22 cellular contexts compared by ENCODE assay signal in the genomic region with DNA sequence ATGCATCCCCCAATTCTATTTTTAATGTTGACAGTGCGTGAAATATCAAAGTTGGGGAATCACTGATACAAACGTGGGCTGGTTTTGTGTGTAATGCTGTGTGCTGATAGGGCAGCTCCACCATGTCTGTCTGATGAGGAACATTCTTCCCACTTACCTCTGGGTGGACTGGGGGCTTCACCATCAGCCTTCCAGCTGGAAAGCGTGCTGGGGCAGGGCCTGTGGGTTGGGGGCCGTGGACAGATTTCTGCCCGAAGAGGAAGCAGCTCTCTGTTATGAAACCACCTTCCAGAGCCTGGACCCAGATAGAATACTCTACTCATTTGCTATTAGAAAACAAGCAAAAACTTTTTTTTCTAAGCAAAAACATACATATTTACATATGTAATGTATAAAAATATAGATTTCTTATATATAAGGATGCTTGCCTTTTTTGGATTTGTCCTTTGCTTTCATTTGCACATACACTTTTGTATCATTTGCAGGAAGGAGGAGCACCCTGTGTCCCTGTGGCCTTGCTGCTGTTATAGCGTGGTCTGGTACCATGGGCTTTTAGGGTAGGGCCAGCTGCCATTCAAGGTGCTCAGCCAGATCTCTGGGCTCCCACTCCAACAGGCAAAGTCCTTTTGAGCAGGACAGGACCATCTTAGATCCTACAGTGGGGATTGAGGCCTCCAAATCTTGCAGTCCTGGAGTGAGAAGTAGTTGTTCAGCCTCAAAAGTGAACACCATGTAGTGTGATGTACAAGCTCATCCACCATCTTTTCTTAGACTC. TPM values are rescaled to one million over a fixed set of nuclear protein-coding genes. Genes with fewer than 3 reads are reported as not detected.
A peak's percentile ranks its signal among the peaks of the same experiment; 100 is the strongest.
DNase-seq lines count a peak whose midpoint lies in the region; ATAC-seq lines count a peak whose summit lies in the region.
"Had no signal": no experiment of that assay in that cellular context is flagged by ENCODE, and none has a peak within 500 bp of the region (broad histone marks: within the 10 kb centered on the region; RNA-seq: fewer than 3 reads in every experiment).

No MANE protein-coding gene starts in this region.

- peaks cover 0 to 38% (median 0%) of the 10 kb centered on the region in 11 experiments; a peak in 7 of 22 replicates for H4K20me1 ChIP-seq in BLaER1 treated with 17β-estradiol and CSF1 and Interleukin-3, amounts not matched to agents 10 nM and 100 nM

- POLR2A ChIA-PET in activated CD8-positive, alpha-beta T cell treated with anti-CD3 and anti-CD28 coated beads, Interleukin-2, amount 10 ng/mL, durations not matched to agents 7 days and 5 days (lab: Charles Lee), result interaction anchor here (0.5 to 5.8 kb wide), 4 partner anchors 35 to 141 kb away, joined by 3 to 80 read pairs (median 8); partner anchors contain the start of genes DUSP22 and IRF4

- intact Hi-C loops in left colon (cut with DNase I, micrococcal nuclease), result no loop called here

- no peak for DNase-seq in CD4-positive, CD25-positive, alpha-beta regulatory T cell
- no peak for DNase-seq in activated CD8-positive, alpha-beta T cell treated with anti-CD3 and anti-CD28 coated beads, Interleukin-2, amount 10 ng/mL, durations not matched to agents 7 days and 5 days
- DNase-seq in naive B cell (no peak), NCI-H226 (no peak), NCI-H2107 treated with DMSO at 0.1 percent for 48 hours (lab: John Stamatoyannopoulos, UW; ENCODE audit: unreplicated experiment) (no peak), left colon (no peak)
- DNase-seq: activated gamma-delta T cell treated with Interleukin-2 at 50 U/mL for 16 hours; AML-193; effector memory CD4-positive, alpha-beta T cell; HCEC 1CT; NCI-H1436; NCI-H2171; NCI-H526 treated with DMSO at 0.1 percent for 48 hours; OCI-M1; SJCRH30; stimulated activated naive CD4-positive, alpha-beta T cell had no signal

- peaks cover 0 to 5% (median 0%) of the 10 kb centered on the region in 7 donors for H3K9me3 Mint-ChIP-seq in CD4-positive, CD25-positive, alpha-beta regulatory T cell
- no peaks in the 10 kb centered on the region for H3K9me3 Mint-ChIP-seq in activated CD8-positive, alpha-beta T cell treated with anti-CD3 and anti-CD28 coated beads, Interleukin-2, amount 10 ng/mL, durations not matched to agents 7 days and 5 days (ENCODE audit: insufficient read depth)
- peaks cover 0 to 6% (median 0%) of the 10 kb centered on the region in 7 donors for H3K9me3 Mint-ChIP-seq in naive B cell

- H3K27me3 Mint-ChIP-seq in CD4-positive, CD25-positive, alpha-beta regulatory T cell, result no peaks in the 10 kb centered on the region
- no peaks in the 10 kb centered on the region for H3K27me3 Mint-ChIP-seq in activated CD8-positive, alpha-beta T cell treated with anti-CD3 and anti-CD28 coated beads, Interleukin-2, amount 10 ng/mL, durations not matched to agents 7 days and 5 days (ENCODE audit: low read depth)
- no peaks in the 10 kb centered on the region for H3K27me3 Mint-ChIP-seq in naive B cell

- peak overlapping the region in 2 of 4 donors; percentile 27 to 62 for H3K4me3 Mint-ChIP-seq in CD4-positive, CD25-positive, alpha-beta regulatory T cell
- H3K4me3 Mint-ChIP-seq in activated CD8-positive, alpha-beta T cell treated with anti-CD3 and anti-CD28 coated beads, Interleukin-2, amount 10 ng/mL, durations not matched to agents 7 days and 5 days, result peak overlapping the region; percentile 70
- H3K4me3 Mint-ChIP-seq in naive B cell, result peak overlapping the region; percentile 44 to 91 (median 77)
- H3K4me3 Mint-ChIP-seq: WTC11 had no signal

- H3K27me3 ChIP-seq in BLaER1 treated with 17β-estradiol and CSF1 and Interleukin-3, amounts not matched to agents 10 nM and 100 nM, result no peaks in the 10 kb centered on the region
- H3K27me3 ChIP-seq in CD4-positive, CD25-positive, alpha-beta regulatory T cell (ENCODE audit: control insufficient read depth, insufficient read depth, low read length), result no peaks in the 10 kb centered on the region
- H3K27me3 ChIP-seq: ascending aorta, right atrium auricular region, SJCRH30, upper lobe of left lung had no signal

- H3K27ac Mint-ChIP-seq in CD4-positive, CD25-positive, alpha-beta regulatory T cell, result peak overlapping the region; percentile 30 to 75 (median 72)
- H3K27ac Mint-ChIP-seq in activated CD8-positive, alpha-beta T cell treated with anti-CD3 and anti-CD28 coated beads, Interleukin-2, amount 10 ng/mL, durations not matched to agents 7 days and 5 days, result peak overlapping the region; percentile 88
- peak overlapping the region; percentile 33 to 97 (median 77) for H3K27ac Mint-ChIP-seq in naive B cell
- H3K27ac Mint-ChIP-seq: WTC11 had no signal

- peaks cover 5% of the 10 kb centered on the region for H3K36me3 Mint-ChIP-seq in CD4-positive, CD25-positive, alpha-beta regulatory T cell
- H3K36me3 Mint-ChIP-seq in activated CD8-positive, alpha-beta T cell treated with anti-CD3 and anti-CD28 coated beads, Interleukin-2, amount 10 ng/mL, durations not matched to agents 7 days and 5 days (ENCODE audit: low read depth), result peaks cover 7% of the 10 kb centered on the region
- peaks cover 9 to 13% of the 10 kb centered on the region in 2 donors for H3K36me3 Mint-ChIP-seq in naive B cell

- peaks cover 0 to 15% (median 9%) of the 10 kb centered on the region in 11 experiments; a peak in 7 of 22 replicates for H3K36me3 ChIP-seq in BLaER1 treated with 17β-estradiol and CSF1 and Interleukin-3, amounts not matched to agents 10 nM and 100 nM
- H3K36me3 ChIP-seq in CD4-positive, CD25-positive, alpha-beta regulatory T cell (ENCODE audit: control insufficient read depth, insufficient read depth, low read length), result no peaks in the 10 kb centered on the region
- H3K36me3 ChIP-seq: ascending aorta, right atrium auricular region, SJCRH30, upper lobe of left lung had no signal

- H3K9ac ChIP-seq in BLaER1 treated with 17β-estradiol and CSF1 and Interleukin-3, amounts not matched to agents 10 nM and 100 nM, result peak overlapping the region in 3 of 11 experiments; percentile 5 to 26 (median 24); a peak in 4 of 22 replicates

- peaks cover 58 to 88% (median 72%) of the 10 kb centered on the region in 10 experiments for H3K4me1 ChIP-seq in BLaER1 treated with 17β-estradiol and CSF1 and Interleukin-3, amounts not matched to agents 10 nM and 100 nM
- peaks cover 42% of the 10 kb centered on the region for H3K4me1 ChIP-seq in CD4-positive, CD25-positive, alpha-beta regulatory T cell (ENCODE audit: control insufficient read depth, insufficient read depth, low read length, poor library complexity, severe bottlenecking)
- H3K4me1 ChIP-seq: ascending aorta, SJCRH30 had no signal

- peaks cover 22 to 58% (median 44%) of the 10 kb centered on the region in 4 donors for H3K4me1 Mint-ChIP-seq in CD4-positive, CD25-positive, alpha-beta regulatory T cell
- H3K4me1 Mint-ChIP-seq in activated CD8-positive, alpha-beta T cell treated with anti-CD3 and anti-CD28 coated beads, Interleukin-2, amount 10 ng/mL, durations not matched to agents 7 days and 5 days (ENCODE audit: low read depth), result peaks cover 93% of the 10 kb centered on the region
- peaks cover 64 to 97% (median 76%) of the 10 kb centered on the region in 3 donors for H3K4me1 Mint-ChIP-seq in naive B cell
- H3K4me1 Mint-ChIP-seq: WTC11 had no signal

- H3K27ac ChIP-seq in BLaER1 treated with 17β-estradiol and CSF1 and Interleukin-3, amounts not matched to agents 10 nM and 100 nM, result peak overlapping the region in 8 of 11 experiments; percentile 3 to 73 (median 48); a peak in 15 of 22 replicates
- H3K27ac ChIP-seq in CD4-positive, CD25-positive, alpha-beta regulatory T cell (ENCODE audit: insufficient read depth, low read length, poor library complexity, severe bottlenecking), result no peak overlapping the region
- H3K27ac ChIP-seq: ascending aorta, right atrium auricular region, SJCRH30, upper lobe of left lung had no signal

- H3K4me3 ChIP-seq in BLaER1 treated with 17β-estradiol and CSF1 and Interleukin-3, amounts not matched to agents 10 nM and 100 nM, result peak overlapping the region in 3 of 10 experiments; percentile 1 to 16 (median 4); a peak in 1 of 20 replicates
- no peak overlapping the region for H3K4me3 ChIP-seq in CD4-positive, CD25-positive, alpha-beta regulatory T cell (ENCODE audit: low read depth, low read length)
- H3K4me3 ChIP-seq: ascending aorta, right atrium auricular region, SJCRH30, upper lobe of left lung had no signal

- peak overlapping the region; percentile 12 to 95 (median 85) for H3K4me2 ChIP-seq in BLaER1 treated with 17β-estradiol and CSF1 and Interleukin-3, amounts not matched to agents 10 nM and 100 nM

- ATAC-seq in CD4-positive, CD25-positive, alpha-beta regulatory T cell (ENCODE audit: low read depth in 2 of 2), result no peak
- no peak for ATAC-seq in activated CD8-positive, alpha-beta T cell treated with anti-CD3 and anti-CD28 coated beads, Interleukin-2, amount 10 ng/mL, durations not matched to agents 7 days and 5 days
- ATAC-seq in naive B cell (ENCODE audit: low read depth in 2 of 2) (no peak), left colon (no peak)
- ATAC-seq: WTC11 had no signal

- CTCF ChIA-PET in activated CD8-positive, alpha-beta T cell treated with anti-CD3 and anti-CD28 coated beads, Interleukin-2, amount 10 ng/mL, durations not matched to agents 7 days and 5 days (lab: Charles Lee), result interaction anchor here (0.7 to 4.7 kb wide), 15 partner anchors 8 to 153 kb away, joined by 3 to 28 read pairs (median 3); no protein-coding TSS in a partner anchor

- H3K9me3 ChIP-seq in BLaER1 treated with 17β-estradiol and CSF1 and Interleukin-3, amounts not matched to agents 10 nM and 100 nM (replicated peaks in 1 of 11), result peaks cover 0 to 8% (median 0%) of the 10 kb centered on the region in 11 experiments; a peak in 3 of 22 replicates
- no peaks in the 10 kb centered on the region for H3K9me3 ChIP-seq in CD4-positive, CD25-positive, alpha-beta regulatory T cell (ENCODE audit: control insufficient read depth in 2 of 2, low read length in 2 of 2)
- H3K9me3 ChIP-seq: ascending aorta, right atrium auricular region, SJCRH30, upper lobe of left lung had no signal

RNA-seq across cellular contexts. Expression of gene DUSP22, which starts 48.1 kb away (rescaled TPM):
- total RNA-seq in CD4-positive, CD25-positive, alpha-beta regulatory T cell, result 46.6 TPM
- polyA plus RNA-seq in CD4-positive, CD25-positive, alpha-beta regulatory T cell, result 10 to 100 TPM; 45.5 to 48.5 (median 47.5) TPM
- 10 to 100 TPM; 32.6 to 33.2 TPM for total RNA-seq in activated CD8-positive, alpha-beta T cell treated with anti-CD3 and anti-CD28 coated beads, Interleukin-2, amount 10 ng/mL, durations not matched to agents 7 days and 5 days
- 100 to 1,000 TPM in 5 of 6 donors, 10 to 100 TPM in 1; 89.6 to 177 (median 134) TPM for polyA plus RNA-seq in naive B cell (ENCODE audit: low read depth in 6 of 6)
- 10 to 100 TPM; 26.5 to 29.5 TPM for total RNA-seq in left colon

RNA-seq across cellular contexts. Expression of gene IRF4, which starts 51.2 kb away (rescaled TPM):
- 71.3 TPM for total RNA-seq in CD4-positive, CD25-positive, alpha-beta regulatory T cell
- polyA plus RNA-seq in CD4-positive, CD25-positive, alpha-beta regulatory T cell, result 10 to 100 TPM in 3 of 4 donors, 1 to 10 TPM in 1; 9.0 to 14.3 (median 11.2) TPM
- 10 to 100 TPM; 91.2 to 95.2 TPM for total RNA-seq in activated CD8-positive, alpha-beta T cell treated with anti-CD3 and anti-CD28 coated beads, Interleukin-2, amount 10 ng/mL, durations not matched to agents 7 days and 5 days
- 10 to 100 TPM; 20.8 to 45.7 (median 34.9) TPM for polyA plus RNA-seq in naive B cell (ENCODE audit: low read depth in 6 of 6)
- 10 to 100 TPM in 1 of 2 donors, 1 to 10 TPM in 1; 5.0 to 11.0 TPM for total RNA-seq in left colon
- total RNA-seq: MCF 10A, SJCRH30 had no signal
